8 cellular contexts compared by ENCODE assay signal in the genomic region with DNA sequence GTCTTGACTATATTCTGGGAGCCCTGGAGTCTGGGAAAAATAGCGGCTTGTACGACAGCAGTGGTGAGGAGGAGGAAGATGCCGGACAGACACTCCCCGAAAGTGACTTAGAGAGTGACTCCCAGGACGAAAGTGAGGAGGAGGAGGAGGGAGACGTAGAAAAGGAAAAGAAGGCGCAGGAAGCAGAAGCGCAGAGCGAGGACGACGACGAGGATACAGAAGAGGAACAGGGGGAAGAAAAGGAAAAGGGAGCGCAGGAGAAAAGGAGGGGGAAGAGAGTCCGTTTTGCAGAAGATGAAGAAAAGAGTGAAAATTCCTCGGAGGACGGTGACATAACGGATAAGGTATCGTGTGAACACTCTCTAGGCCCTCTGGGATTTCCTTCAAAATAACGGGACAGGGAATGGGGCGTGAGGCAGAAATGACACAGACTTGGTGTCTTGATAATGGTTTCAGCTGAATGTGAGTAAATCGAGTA. TPM values are rescaled to one million over a fixed set of nuclear protein-coding genes. Genes with fewer than 3 reads are reported as not detected.
DNase-seq lines count a peak whose midpoint lies in the region; ATAC-seq and TF ChIP-seq lines count a peak whose summit lies in the region.

No MANE protein-coding gene starts in this region.

- no peak for TF ChIP-seq EP300 in upper lobe of left lung (IDR thresholded peaks at IDR 0.05)

- H3K27ac Mint-ChIP-seq in activated naive CD8-positive, alpha-beta T cell treated with anti-CD3 and anti-CD28 coated beads, Interleukin-2, amount 10 ng/mL, durations not matched to agents 7 days and 5 days: peak overlapping the region; percentile 72

- intact Hi-C loops in A673 (cut with micrococcal nuclease; ENCODE audit: unreplicated experiment): no loop called here

- CTCF ChIA-PET in A673 (lab: Charles Lee): interaction anchor here (0.6 kb wide), 2 partner anchors 97 to 274 kb away, joined by 5 to 8 read pairs; no protein-coding TSS in a partner anchor

- H3K4me3 Mint-ChIP-seq in activated naive CD8-positive, alpha-beta T cell treated with anti-CD3 and anti-CD28 coated beads, Interleukin-2, amount 10 ng/mL, durations not matched to agents 7 days and 5 days: peak overlapping the region; percentile 87

- TF ChIP-seq POLR2A in upper lobe of left lung (IDR thresholded peaks at IDR 0.05): no peak

- peaks cover 36% of the 10 kb centered on the region for H3K36me3 ChIP-seq in A673 (ENCODE audit: insufficient read depth, low read length, poor library complexity, severe bottlenecking)
- H3K36me3 ChIP-seq in liver (ENCODE audit: control insufficient read depth in 4 of 4, insufficient read depth in 3 of 4, low read depth in 1 of 4, low read length in 3 of 4): peaks cover 5 to 29% (median 23%) of the 10 kb centered on the region in 4 donors
- peaks cover 7 to 34% (median 28%) of the 10 kb centered on the region in 4 donors for H3K36me3 ChIP-seq in upper lobe of left lung

- H3K9ac ChIP-seq in liver (ENCODE audit: low read depth in 1 of 2, low read length in 2 of 2): peak overlapping the region in 1 of 2 donors; percentile 48

- peak overlapping the region; percentile 90 for H3K27ac ChIP-seq in A673 (ENCODE audit: low read depth, low read length, poor library complexity, severe bottlenecking)
- no peak overlapping the region for H3K27ac ChIP-seq in liver (ENCODE audit: low read depth in 1 of 2, low read length in 2 of 2)
- peak overlapping the region in 2 of 4 donors; percentile 47 to 76 for H3K27ac ChIP-seq in upper lobe of left lung

- peaks cover 24% of the 10 kb centered on the region for H3K4me1 Mint-ChIP-seq in activated naive CD8-positive, alpha-beta T cell treated with anti-CD3 and anti-CD28 coated beads, Interleukin-2, amount 10 ng/mL, durations not matched to agents 7 days and 5 days

- TF ChIP-seq CTCF in A673 (conservative IDR thresholded peaks at IDR 0.05; ENCODE audit: low read depth, low read length): no peak
- TF ChIP-seq CTCF in liver (IDR thresholded peaks at IDR 0.05; ENCODE audit: low read depth, low read length, missing input control): no peak
- TF ChIP-seq CTCF in upper lobe of left lung (IDR thresholded peaks at IDR 0.05): no peak

- H3K9me3 ChIP-seq in A673 (ENCODE audit: low read depth, low read length, poor library complexity, severe bottlenecking): no peaks in the 10 kb centered on the region
- H3K9me3 ChIP-seq in liver (ENCODE audit: control insufficient read depth in 4 of 4, low read length in 3 of 4): no peaks in the 10 kb centered on the region
- no peaks in the 10 kb centered on the region for H3K9me3 ChIP-seq in upper lobe of left lung

- H3K4me3 ChIP-seq in A673 (ENCODE audit: low read depth, low read length, poor library complexity, severe bottlenecking) (peak overlapping the region; percentile 99), liver (ENCODE audit: low read depth in 1 of 3, low read length in 3 of 3) (peak overlapping the region; percentile 91 to 97 (median 94)), upper lobe of left lung (peak overlapping the region; percentile 79 to 100 (median 100))

- peaks cover 12% of the 10 kb centered on the region for H3K27me3 Mint-ChIP-seq in activated naive CD8-positive, alpha-beta T cell treated with anti-CD3 and anti-CD28 coated beads, Interleukin-2, amount 10 ng/mL, durations not matched to agents 7 days and 5 days

- H3K27me3 ChIP-seq in A673 (replicated peaks; ENCODE audit: insufficient read depth, low read depth, low read length, poor library complexity): no peaks in the 10 kb centered on the region
- no peaks in the 10 kb centered on the region for H3K27me3 ChIP-seq in liver (ENCODE audit: control insufficient read depth in 4 of 4, insufficient read depth in 4 of 4, low read length in 3 of 4)
- H3K27me3 ChIP-seq in upper lobe of left lung: no peaks in the 10 kb centered on the region

- no peaks in the 10 kb centered on the region for H3K9me3 Mint-ChIP-seq in activated naive CD8-positive, alpha-beta T cell treated with anti-CD3 and anti-CD28 coated beads, Interleukin-2, amount 10 ng/mL, durations not matched to agents 7 days and 5 days

- peaks cover 15% of the 10 kb centered on the region for H3K36me3 Mint-ChIP-seq in activated naive CD8-positive, alpha-beta T cell treated with anti-CD3 and anti-CD28 coated beads, Interleukin-2, amount 10 ng/mL, durations not matched to agents 7 days and 5 days

- ATAC-seq in HG03064 (IDR thresholded peaks at IDR 0.05; ENCODE audit: low read depth, unreplicated experiment): peak; percentile 2
- ATAC-seq in activated naive CD8-positive, alpha-beta T cell treated with anti-CD3 and anti-CD28 coated beads, Interleukin-2, amount 10 ng/mL, durations not matched to agents 7 days and 5 days (ENCODE audit: low read depth): no peak
- ATAC-seq in upper lobe of left lung (ENCODE audit: low FRiP score in 2 of 2): no peak
- ATAC-seq in GM21367 (IDR thresholded peaks at IDR 0.05; ENCODE audit: unreplicated experiment): no peak

- WGBS in liver: 3% methylated on average over 21 of the region's 21 CpGs
- WGBS in upper lobe of left lung, 2 donors: 3% methylated on average over 21 of the region's 21 CpGs

- H3K4me1 ChIP-seq in A673 (ENCODE audit: insufficient read depth, low read length, poor library complexity, severe bottlenecking): peaks cover 7% of the 10 kb centered on the region
- peaks cover 7 to 22% (median 20%) of the 10 kb centered on the region in 4 donors for H3K4me1 ChIP-seq in liver (ENCODE audit: control insufficient read depth in 4 of 4, insufficient read depth in 4 of 4, low read length in 3 of 4)
- H3K4me1 ChIP-seq in upper lobe of left lung: peaks cover 20 to 42% (median 24%) of the 10 kb centered on the region in 4 donors

- TF ChIP-seq RAD21 in liver (IDR thresholded peaks at IDR 0.05): no peak

- BruUV-seq in A673 (replicated peaks; lab: Mats Ljungman, UMichigan): no TSS peak

- peak; percentile 12 for DNase-seq in A673 (ENCODE audit: low spot score)
- no peak for DNase-seq in activated naive CD8-positive, alpha-beta T cell treated with anti-CD3 and anti-CD28 coated beads, Interleukin-2, amount 10 ng/mL, durations not matched to agents 7 days and 5 days
- DNase-seq in upper lobe of left lung: no peak
- no peak for DNase-seq in HUDEP-2 (lab: John Stamatoyannopoulos, UW; ENCODE audit: unreplicated experiment in 76 of 76)
- DNase-seq in mucosa of gallbladder (ENCODE audit: low spot score): no peak

- POLR2A ChIA-PET in A673 (lab: Charles Lee; ENCODE audit: low non-redundant PET): no interaction called here
- POLR2A ChIA-PET in activated naive CD8-positive, alpha-beta T cell treated with anti-CD3 and anti-CD28 coated beads, Interleukin-2, amount 10 ng/mL, durations not matched to agents 7 days and 5 days (lab: Charles Lee): interaction anchor here (0.8 to 4.4 kb wide), 4 partner anchors 23 to 59 kb away, joined by 3 to 28 read pairs (median 10); partner anchors contain the start of gene LMBR1

TF ChIP-seq in liver, 16 proteins besides CTCF, POLR2A, EP300 and RAD21:
- TF ChIP-seq, protein P1, sequence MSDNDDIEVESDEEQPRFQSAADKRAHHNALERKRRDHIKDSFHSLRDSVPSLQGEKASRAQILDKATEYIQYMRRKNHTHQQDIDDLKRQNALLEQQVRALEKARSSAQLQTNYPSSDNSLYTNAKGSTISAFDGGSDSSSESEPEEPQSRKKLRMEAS (IDR thresholded peaks at IDR 0.05): no peak
- TF ChIP-seq NR2F2 (IDR thresholded peaks at IDR 0.05) (no peak), FOXA2 (IDR thresholded peaks at IDR 0.05) (no peak), JUND (IDR thresholded peaks at IDR 0.05) (no peak), EGR1 (IDR thresholded peaks at IDR 0.05; ENCODE audit: low read depth in 2 of 2) (no peak), SP1 (IDR thresholded peaks at IDR 0.05) (no peak), GABPA (IDR thresholded peaks at IDR 0.05 in 1 of 2, conservative IDR thresholded peaks at IDR 0.05 in 1 of 2) (no peak), RXRA (IDR thresholded peaks at IDR 0.05) (no peak)
- TF ChIP-seq, protein P2, sequence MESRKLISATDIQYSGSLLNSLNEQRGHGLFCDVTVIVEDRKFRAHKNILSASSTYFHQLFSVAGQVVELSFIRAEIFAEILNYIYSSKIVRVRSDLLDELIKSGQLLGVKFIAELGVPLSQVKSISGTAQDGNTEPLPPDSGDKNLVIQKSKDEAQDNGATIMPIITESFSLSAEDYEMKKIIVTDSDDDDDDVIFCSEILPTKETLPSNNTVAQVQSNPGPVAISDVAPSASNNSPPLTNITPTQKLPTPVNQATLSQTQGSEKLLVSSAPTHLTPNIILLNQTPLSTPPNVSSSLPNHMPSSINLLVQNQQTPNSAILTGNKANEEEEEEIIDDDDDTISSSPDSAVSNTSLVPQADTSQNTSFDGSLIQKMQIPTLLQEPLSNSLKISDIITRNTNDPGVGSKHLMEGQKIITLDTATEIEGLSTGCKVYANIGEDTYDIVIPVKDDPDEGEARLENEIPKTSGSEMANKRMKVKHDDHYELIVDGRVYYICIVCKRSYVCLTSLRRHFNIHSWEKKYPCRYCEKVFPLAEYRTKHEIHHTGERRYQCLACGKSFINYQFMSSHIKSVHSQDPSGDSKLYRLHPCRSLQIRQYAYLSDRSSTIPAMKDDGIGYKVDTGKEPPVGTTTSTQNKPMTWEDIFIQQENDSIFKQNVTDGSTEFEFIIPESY (IDR thresholded peaks at IDR 0.05): no peak

RNA-seq across cellular contexts. Expression of gene NOM1, which starts 0.9 kb away (rescaled TPM):
- 34.1 and 34.8 TPM in 2 replicates for total RNA-seq in A673 (2021)
- 10 to 100 TPM; 27.2 to 29.8 TPM for total RNA-seq in activated naive CD8-positive, alpha-beta T cell treated with anti-CD3 and anti-CD28 coated beads, Interleukin-2, amount 10 ng/mL, durations not matched to agents 7 days and 5 days
- 10 to 100 TPM in 1 of 2 donors, 1 to 10 TPM in 1; 8.1 to 11.4 TPM for total RNA-seq in liver
- 1 to 10 TPM; 4.0 to 4.3 TPM for polyA plus RNA-seq in liver
- 10 to 100 TPM; 18.7 to 49.2 (median 22.8) TPM for total RNA-seq in upper lobe of left lung
- total RNA-seq in mucosa of gallbladder: 12.8 TPM

RNA-seq across cellular contexts. Expression of gene LMBR1, which starts 57.4 kb away (rescaled TPM):
- total RNA-seq in A673 (2021) (49.5 and 50.7 TPM in 2 replicates), liver (10 to 100 TPM; 22.9 to 35.7 TPM), upper lobe of left lung (100 to 1,000 TPM in 2 of 6 donors, 10 to 100 TPM in 4; 58.6 to 159 (median 81.0) TPM), mucosa of gallbladder (51.4 TPM)
- total RNA-seq in activated naive CD8-positive, alpha-beta T cell treated with anti-CD3 and anti-CD28 coated beads, Interleukin-2, amount 10 ng/mL, durations not matched to agents 7 days and 5 days: 10 to 100 TPM; 73.2 to 73.6 TPM
- 10 to 100 TPM; 11.2 to 12.9 TPM for polyA plus RNA-seq in liver
